Comparison of ENCODE assay signal across 11 cellular contexts in the genomic region with DNA sequence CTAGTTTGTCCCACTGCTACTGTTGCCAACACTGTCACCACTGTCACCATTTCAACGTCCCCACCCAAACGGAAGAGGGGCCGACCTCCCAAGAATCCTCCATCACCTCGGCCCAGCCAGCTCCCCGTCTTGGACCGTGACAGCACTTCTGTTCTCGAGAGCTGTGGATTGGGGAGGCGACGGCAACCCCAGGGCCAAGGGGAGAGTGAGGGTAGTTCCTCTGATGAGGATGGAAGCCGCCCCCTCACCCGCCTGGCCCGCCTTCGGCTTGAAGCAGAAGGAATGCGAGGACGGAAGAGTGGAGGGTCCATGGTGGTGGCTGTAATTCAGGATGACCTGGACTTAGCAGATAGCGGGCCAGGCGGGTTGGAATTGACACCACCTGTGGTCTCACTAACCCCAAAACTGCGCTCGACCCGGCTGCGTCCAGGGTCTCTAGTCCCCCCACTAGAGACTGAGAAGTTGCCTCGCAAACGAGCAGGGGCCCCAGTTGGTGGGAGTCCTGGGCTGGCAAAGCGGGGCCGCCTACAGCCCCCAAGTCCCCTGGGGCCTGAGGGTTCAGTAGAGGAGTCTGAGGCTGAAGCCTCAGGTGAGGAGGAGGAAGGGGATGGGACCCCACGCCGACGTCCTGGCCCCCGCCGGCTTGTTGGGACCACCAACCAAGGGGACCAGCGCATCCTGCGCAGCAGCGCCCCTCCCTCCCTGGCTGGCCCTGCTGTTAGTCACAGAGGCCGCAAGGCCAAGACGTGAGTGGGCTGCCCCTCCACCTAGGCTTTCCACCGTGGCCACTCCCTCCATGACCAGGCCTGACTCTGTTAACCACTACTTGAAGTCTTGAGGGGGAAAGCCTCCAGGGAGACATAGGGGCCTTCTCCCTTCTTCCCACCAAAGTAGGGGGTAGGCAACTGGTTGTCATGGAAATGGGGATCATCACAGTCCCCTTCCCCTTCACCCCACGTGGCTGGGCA. TPM values are rescaled to one million over a fixed set of nuclear protein-coding genes. Genes with fewer than 3 reads are reported as not detected.
DNase-seq lines count a peak whose midpoint lies in the region; TF ChIP-seq lines count a peak whose summit lies in the region.
"Had no signal": no experiment of that assay in that cellular context is flagged by ENCODE, and none has a peak within 500 bp of the region (broad histone marks: within the 10 kb centered on the region; RNA-seq: fewer than 3 reads in every experiment).

No MANE protein-coding gene starts in this region.

- no peaks in the 10 kb centered on the region for H3K27me3 ChIP-seq in osteoblast (ENCODE audit: insufficient read depth, low read length)
- H3K27me3 ChIP-seq: cardiac muscle cell had no signal

- H3K4me3 Mint-ChIP-seq in MCF 10A (ENCODE audit: unreplicated experiment) = no peak overlapping the region

- peak overlapping the region; percentile 59 for H3K27ac ChIP-seq in C4-2B
- H3K27ac ChIP-seq in osteoblast (ENCODE audit: low read depth, low read length) = no peak overlapping the region

- DNase-seq in MCF 10A (ENCODE audit: unreplicated experiment) = no peak
- peak; percentile 84 for DNase-seq in osteoblast (ENCODE audit: insufficient read length, low spot score, missing footprints)
- no peak for DNase-seq in NCI-H1092 (lab: John Stamatoyannopoulos, UW)
- DNase-seq in NCI-H128 (lab: John Stamatoyannopoulos, UW; ENCODE audit: unreplicated experiment) = no peak
- DNase-seq in activated CD4-positive, alpha-beta T cell treated with anti-CD3 and anti-CD28 coated beads, Interleukin-2, amount 50 U/mL, for 1 hour = no peak
- DNase-seq: AML-193, NCI-H2081 had no signal

- POLR2A ChIA-PET in MCF 10A (lab: Yijun Ruan, JAX) = interaction anchor here (0.6 to 4.1 kb wide), 18 partner anchors 9 to 292 kb away, joined by 3 to 41 read pairs (median 4); a partner anchor contains a TSS

- H3K9me3 Mint-ChIP-seq in MCF 10A (ENCODE audit: unreplicated experiment) = no peaks in the 10 kb centered on the region
- H3K9me3 Mint-ChIP-seq: IgD-negative memory B cell had no signal

- H3K4me1 ChIP-seq in osteoblast (ENCODE audit: insufficient read depth, low read length) = peaks cover 23% of the 10 kb centered on the region

- intact Hi-C loops in MCF 10A (cut with micrococcal nuclease) = no loop called here

- no TSS peak for BruUV-seq in MCF 10A (replicated peaks; lab: Mats Ljungman, UMichigan)

- no peaks in the 10 kb centered on the region for H3K27me3 Mint-ChIP-seq in MCF 10A (ENCODE audit: insufficient read depth, unreplicated experiment)
- H3K27me3 Mint-ChIP-seq: IgD-negative memory B cell had no signal

- no peak overlapping the region for H3K4me3 ChIP-seq in osteoblast (ENCODE audit: insufficient read depth, low read length)
- H3K4me3 ChIP-seq: cardiac muscle cell, mucosa of descending colon had no signal

- no peak overlapping the region for H2AFZ ChIP-seq in osteoblast (ENCODE audit: low read length)

- no peak overlapping the region for H3K4me2 ChIP-seq in osteoblast (ENCODE audit: insufficient read depth, low read length)

- peaks cover 91% of the 10 kb centered on the region for H3K36me3 Mint-ChIP-seq in MCF 10A (ENCODE audit: insufficient read depth, unreplicated experiment)

- TF ChIP-seq CTCF in C4-2B (conservative IDR thresholded peaks at IDR 0.05) (no peak), MCF 10A (IDR thresholded peaks at IDR 0.05; ENCODE audit: unreplicated experiment) (no peak), osteoblast (IDR thresholded peaks at IDR 0.05; ENCODE audit: extremely low read depth, low read depth, low read length) (no peak)

- H3K4me1 Mint-ChIP-seq in MCF 10A (ENCODE audit: insufficient read depth, unreplicated experiment) = peaks cover 25% of the 10 kb centered on the region

- H3K36me3 ChIP-seq in osteoblast (ENCODE audit: insufficient read depth, low read length) = peaks cover 57% of the 10 kb centered on the region

- peak overlapping the region; percentile 85 for H3K27ac Mint-ChIP-seq in MCF 10A (ENCODE audit: low read depth, unreplicated experiment)

- no peaks in the 10 kb centered on the region for H3K79me2 ChIP-seq in osteoblast (ENCODE audit: insufficient read depth, low read length)

- peaks cover 25% of the 10 kb centered on the region for H4K20me1 ChIP-seq in osteoblast (ENCODE audit: insufficient read depth, low read length)

- H3K9me3 ChIP-seq in osteoblast (ENCODE audit: low read depth, low read length) = no peaks in the 10 kb centered on the region
- H3K9me3 ChIP-seq: mucosa of descending colon had no signal

- CTCF ChIA-PET in MCF 10A (lab: Yijun Ruan, JAX) = no interaction called here

RNA-seq across cellular contexts. Expression of a gene that starts 9.0 kb away (rescaled TPM):
- total RNA-seq in MCF 10A (2022) (28.0 and 28.4 TPM in 2 replicates), osteoblast (20.3 and 25.0 TPM in 2 replicates)

RNA-seq across cellular contexts. Expression of a gene that starts 22.6 kb away (rescaled TPM):
- 4.8 and 5.2 TPM in 2 replicates for total RNA-seq in MCF 10A (2022)
- total RNA-seq in osteoblast = 2.4 and 2.9 TPM in 2 replicates

RNA-seq across cellular contexts. Expression of a gene that starts 22.9 kb away (rescaled TPM):
- 78.0 and 85.0 TPM in 2 replicates for total RNA-seq in MCF 10A (2022)
- total RNA-seq in osteoblast = 63.1 and 88.3 TPM in 2 replicates

RNA-seq across cellular contexts. Expression of a gene that starts 40.3 kb away (rescaled TPM):
- total RNA-seq in MCF 10A (2022) = 52.3 and 60.7 TPM in 2 replicates
- total RNA-seq in osteoblast = 16.3 and 19.2 TPM in 2 replicates

RNA-seq across cellular contexts. Expression of a gene that starts 47.7 kb away (rescaled TPM):
- total RNA-seq in MCF 10A (2022) (10.9 and 14.1 TPM in 2 replicates), osteoblast (15.3 and 16.3 TPM in 2 replicates)
